ENCODE assay signal across 8 cellular contexts in genomic region chr16:48556913-48557351, GRCh38. TPM values are rescaled to one million over a fixed set of nuclear protein-coding genes. Genes with fewer than 3 reads are reported as not detected.
A peak's percentile ranks its signal among the peaks of the same experiment; 100 is the strongest.
DNase-seq lines count a peak whose midpoint lies in the region; ATAC-seq and TF ChIP-seq lines count a peak whose summit lies in the region.

No MANE protein-coding gene starts in this region.

- H3K27ac Mint-ChIP-seq in activated CD4-positive, alpha-beta T cell treated with anti-CD3 and anti-CD28 coated beads, Interleukin-2, amount 10 ng/mL, durations not matched to agents 7 days and 5 days = peak overlapping the region; percentile 31

- TF ChIP-seq CTCF in lower lobe of right lung (IDR thresholded peaks at IDR 0.05) = no peak
- TF ChIP-seq CTCF in tibial nerve (IDR thresholded peaks at IDR 0.05) = no peak

- ATAC-seq in HG02938 (IDR thresholded peaks at IDR 0.05; ENCODE audit: unreplicated experiment) (peak; percentile 84), lower lobe of right lung (peak; percentile 60 to 64)

- peaks cover 71% of the 10 kb centered on the region for H3K36me3 Mint-ChIP-seq in activated CD4-positive, alpha-beta T cell treated with anti-CD3 and anti-CD28 coated beads, Interleukin-2, amount 10 ng/mL, durations not matched to agents 7 days and 5 days (ENCODE audit: low read depth)

- no peak overlapping the region for H3K4me3 ChIP-seq in lower lobe of right lung
- H3K4me3 ChIP-seq in tibial nerve = no peak overlapping the region

- H3K36me3 ChIP-seq in lower lobe of right lung = peaks cover 36% of the 10 kb centered on the region
- peaks cover 0 to 5% (median 0%) of the 10 kb centered on the region in 3 donors for H3K36me3 ChIP-seq in tibial nerve

- no peak for TF ChIP-seq EP300 in tibial nerve (IDR thresholded peaks at IDR 0.05)

- no peaks in the 10 kb centered on the region for H3K27me3 Mint-ChIP-seq in activated CD4-positive, alpha-beta T cell treated with anti-CD3 and anti-CD28 coated beads, Interleukin-2, amount 10 ng/mL, durations not matched to agents 7 days and 5 days

- TF ChIP-seq POLR2A in tibial nerve (IDR thresholded peaks at IDR 0.05) = no peak

- H3K27ac ChIP-seq in lower lobe of right lung (peak overlapping the region; percentile 27), substantia nigra (ENCODE audit: low read depth, low read length, poor library complexity, severe bottlenecking) (no peak overlapping the region), tibial nerve (peak overlapping the region in 2 of 4 donors; percentile 37 to 85)

- CTCF ChIA-PET in activated CD4-positive, alpha-beta T cell treated with anti-CD3 and anti-CD28 coated beads, Interleukin-2, amount 10 ng/mL, durations not matched to agents 7 days and 5 days (lab: Charles Lee) = interaction anchor here (0.7 to 1.0 kb wide), 2 partner anchors 35 to 66 kb away, joined by 3 to 6 read pairs; no protein-coding TSS in a partner anchor

- H3K4me3 Mint-ChIP-seq in activated CD4-positive, alpha-beta T cell treated with anti-CD3 and anti-CD28 coated beads, Interleukin-2, amount 10 ng/mL, durations not matched to agents 7 days and 5 days = no peak overlapping the region

- 74 to 81% methylated on average over 2 of the region's 2 CpGs for WGBS in tibial nerve, 2 donors

- POLR2A ChIA-PET in activated CD4-positive, alpha-beta T cell treated with anti-CD3 and anti-CD28 coated beads, Interleukin-2, amount 10 ng/mL, durations not matched to agents 7 days and 5 days (lab: Charles Lee) = no interaction called here

- H3K4me1 Mint-ChIP-seq in activated CD4-positive, alpha-beta T cell treated with anti-CD3 and anti-CD28 coated beads, Interleukin-2, amount 10 ng/mL, durations not matched to agents 7 days and 5 days = peaks cover 72% of the 10 kb centered on the region

- H3K9me3 ChIP-seq in lower lobe of right lung (no peaks in the 10 kb centered on the region), tibial nerve (no peaks in the 10 kb centered on the region)

- H3K27me3 ChIP-seq in lower lobe of right lung (ENCODE audit: low read depth) = no peaks in the 10 kb centered on the region
- H3K27me3 ChIP-seq in tibial nerve = no peaks in the 10 kb centered on the region

- intact Hi-C loops in lower lobe of right lung (cut with DNase I) = no loop called here

- H3K9me3 Mint-ChIP-seq in activated CD4-positive, alpha-beta T cell treated with anti-CD3 and anti-CD28 coated beads, Interleukin-2, amount 10 ng/mL, durations not matched to agents 7 days and 5 days = no peaks in the 10 kb centered on the region

- DNase-seq in SIG-M5 treated with dmso at 0.1 percent for 504 hours (lab: John Stamatoyannopoulos, UW; ENCODE audit: unreplicated experiment) = peak; percentile 37
- DNase-seq in SIG-M5 (lab: John Stamatoyannopoulos, UW) = no peak
- no peak for DNase-seq in activated CD4-positive, alpha-beta T cell treated with anti-CD3 and anti-CD28 coated beads, Interleukin-2, amount 10 ng/mL, durations not matched to agents 7 days and 5 days
- no peak for DNase-seq in lower lobe of right lung
- DNase-seq in substantia nigra (lab: John Stamatoyannopoulos, UW) = no peak
- no peak for DNase-seq in tibial nerve (ENCODE audit: low spot score in 2 of 2)
- DNase-seq in retina = no peak

- peaks cover 95% of the 10 kb centered on the region for H3K4me1 ChIP-seq in lower lobe of right lung
- peaks cover 0 to 93% (median 60%) of the 10 kb centered on the region in 4 donors for H3K4me1 ChIP-seq in tibial nerve

RNA-seq across cellular contexts. Expression of gene N4BP1, which starts 53.0 kb away (rescaled TPM):
- 10 to 100 TPM; 65.1 to 92.9 TPM for total RNA-seq in activated CD4-positive, alpha-beta T cell treated with anti-CD3 and anti-CD28 coated beads, Interleukin-2, amount 10 ng/mL, durations not matched to agents 7 days and 5 days
- 64.9 TPM for total RNA-seq in lower lobe of right lung
- 10 to 100 TPM; 17.8 to 36.7 (median 26.7) TPM for total RNA-seq in tibial nerve
